In the genomic region with DNA sequence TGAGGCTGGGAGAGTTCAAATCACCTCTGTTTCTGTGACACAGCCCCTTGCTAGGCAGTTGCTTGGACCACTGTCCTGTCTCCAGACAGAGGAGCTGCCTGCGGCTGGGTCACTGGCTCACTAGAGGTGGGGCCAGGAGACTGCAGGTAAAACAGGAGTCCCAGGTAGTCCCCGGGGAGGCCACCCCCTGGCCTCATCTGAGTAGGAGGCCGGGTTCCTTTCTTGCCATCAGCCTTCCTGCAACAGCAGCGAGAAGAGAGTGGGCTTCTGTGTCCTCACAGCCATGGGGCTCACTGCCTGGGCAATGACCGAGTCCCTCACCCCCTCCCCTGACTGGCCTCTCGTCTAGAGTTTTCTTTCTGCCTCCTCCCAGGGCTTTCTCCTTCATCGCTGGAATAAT, we compare ENCODE assay signal across 32 cellular contexts.
"Had no signal": no experiment of that assay in that cellular context is flagged by ENCODE, and none has a peak within 500 bp of the region (broad histone marks: within the 10 kb centered on the region; RNA-seq: fewer than 3 reads in every experiment).

No MANE protein-coding gene starts in this region.

- DNase-seq: activated CD4-positive, alpha-beta T cell treated with anti-CD3 and anti-CD28 coated beads for 1 hour; activated CD4-positive, alpha-beta T cell treated with anti-CD3 and anti-CD28 coated beads for 48 hours; activated CD4-positive, alpha-beta T cell treated with anti-CD3 and anti-CD28 coated beads, Interleukin-2, amount 50 U/mL, for 48 hours; activated CD4-positive, CD25-positive, alpha-beta regulatory T cell; activated CD8-positive, alpha-beta memory T cell treated with anti-CD3 and anti-CD28 coated beads, Interleukin-2, amount 50 U/mL, for 4 hours; activated effector memory CD4-positive, alpha-beta T cell treated with anti-CD3 and anti-CD28 coated beads, Interleukin-2, amount 50 U/mL, for 16 hours; activated naive CD4-positive, alpha-beta T cell; activated naive CD4-positive, alpha-beta T cell treated with anti-CD3 and anti-CD28 coated beads, Interleukin-2, amount 50 U/mL, for 16 hours; activated naive CD8-positive, alpha-beta T cell treated with anti-CD3 and anti-CD28 coated beads, Interleukin-2, amount 10 ng/mL, durations not matched to agents 7 days and 5 days; activated T-cell treated with anti-CD3 and anti-CD28 coated beads for 4 hours; activated T-cell treated with anti-CD3 and anti-CD28 coated beads, Interleukin-2, amount 50 U/mL, for 48 hours; amygdala; caudate nucleus; cerebellar nuclear complex; NCI-H1092 treated with DMSO at 0.1 percent for 48 hours; NCI-H1417; NCI-H146; NCI-H187; NCI-H2029 treated with DMSO at 0.1 percent for 48 hours; NCI-H2107; NCI-H2171; NCI-H510A; NCI-H526 treated with DMSO at 0.1 percent for 48 hours; NK-92 treated with Interleukin-12 subunit alpha and Interleukin-12 subunit beta, amount 100 ng/mL, for 24 hours; PC-9; SJCRH30; T1000; WERI-Rb-1 had no signal

- H3K9me3 ChIP-seq: SJCRH30 had no signal

- H3K9ac ChIP-seq: KMS-11 had no signal

- H3K27me3 ChIP-seq: ascending aorta, SJCRH30 had no signal

- H3K4me3 Mint-ChIP-seq: activated naive CD8-positive, alpha-beta T cell treated with anti-CD3 and anti-CD28 coated beads, Interleukin-2, amount 10 ng/mL, durations not matched to agents 7 days and 5 days had no signal

- H3K4me1 Mint-ChIP-seq: activated naive CD8-positive, alpha-beta T cell treated with anti-CD3 and anti-CD28 coated beads, Interleukin-2, amount 10 ng/mL, durations not matched to agents 7 days and 5 days had no signal

- H3K27me3 Mint-ChIP-seq: activated naive CD8-positive, alpha-beta T cell treated with anti-CD3 and anti-CD28 coated beads, Interleukin-2, amount 10 ng/mL, durations not matched to agents 7 days and 5 days had no signal

- H3K36me3 ChIP-seq: ascending aorta, WERI-Rb-1 had no signal

- H3K27ac Mint-ChIP-seq: activated naive CD8-positive, alpha-beta T cell treated with anti-CD3 and anti-CD28 coated beads, Interleukin-2, amount 10 ng/mL, durations not matched to agents 7 days and 5 days had no signal

- H3K27ac ChIP-seq: ascending aorta, KMS-11, PC-9, RWPE1, SJCRH30, SK-N-MC, WERI-Rb-1 had no signal

- H3K4me3 ChIP-seq: ascending aorta, PC-9, SJCRH30, SK-N-MC had no signal
